ENCODE assay signal across 15 cellular contexts in the genomic region with DNA sequence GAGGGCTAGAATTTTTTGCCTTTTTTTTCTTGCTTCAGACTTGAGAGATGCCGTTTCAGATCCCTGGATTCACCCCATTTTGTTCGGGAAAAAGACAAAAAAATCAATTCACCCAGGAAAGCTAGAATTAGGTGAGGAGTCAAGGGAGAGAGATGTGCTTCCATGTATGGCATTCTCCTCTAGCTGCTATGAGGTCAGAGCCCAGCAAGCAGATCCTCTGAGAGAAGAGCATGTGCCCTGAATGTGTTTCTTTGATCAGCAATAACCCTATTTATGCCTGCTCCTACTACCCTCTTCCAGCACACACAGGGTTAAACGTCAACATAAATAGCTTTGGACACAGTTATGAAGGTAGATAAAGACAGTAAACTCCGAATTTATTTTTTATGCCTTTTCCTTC. TPM values are rescaled to one million over a fixed set of nuclear protein-coding genes. Genes with fewer than 3 reads are reported as not detected.
DNase-seq lines count a peak whose midpoint lies in the region; ATAC-seq and TF ChIP-seq lines count a peak whose summit lies in the region.
"Had no signal": no experiment of that assay in that cellular context is flagged by ENCODE, and none has a peak within 500 bp of the region (broad histone marks: within the 10 kb centered on the region; RNA-seq: fewer than 3 reads in every experiment).

No MANE protein-coding gene starts in this region.

- H3K4me1 ChIP-seq in cardiac muscle cell (ENCODE audit: low read depth) = peaks cover 5% of the 10 kb centered on the region
- peaks cover 2% of the 10 kb centered on the region for H3K4me1 ChIP-seq in right cardiac atrium (ENCODE audit: control insufficient read depth, insufficient read depth, low read length)

- peaks cover 6% of the 10 kb centered on the region for H3K9me3 Mint-ChIP-seq in activated T-helper 2 cell treated with anti-CD3 and anti-CD28 coated beads, Interferon-gamma antibody, Interleukin-2, Interleukin-4, amounts not matched to agents 10 μg/mL and 5 μg/mL and 100 μg/mL, durations not matched to agents 14 hours and 24 hours and 36 hours
- H3K9me3 Mint-ChIP-seq: CD4-positive, CD25-positive, alpha-beta regulatory T cell had no signal

- H3K27ac ChIP-seq in cardiac muscle cell (peak overlapping the region; percentile 64), right cardiac atrium (ENCODE audit: low read length) (no peak overlapping the region)

- H3K9me3 ChIP-seq in cardiac muscle cell (ENCODE audit: low read depth) (no peaks in the 10 kb centered on the region), right cardiac atrium (ENCODE audit: control insufficient read depth, low read length) (no peaks in the 10 kb centered on the region)

- peak; percentile 52 to 75 for ATAC-seq in right cardiac atrium
- no peak for ATAC-seq in GM21717 (IDR thresholded peaks at IDR 0.05; ENCODE audit: unreplicated experiment)

- H3K27me3 Mint-ChIP-seq in activated T-helper 2 cell treated with anti-CD3 and anti-CD28 coated beads, Interferon-gamma antibody, Interleukin-2, Interleukin-4, amounts not matched to agents 10 μg/mL and 5 μg/mL and 100 μg/mL, durations not matched to agents 14 hours and 24 hours and 36 hours (ENCODE audit: low read depth) = no peaks in the 10 kb centered on the region
- H3K27me3 Mint-ChIP-seq: CD4-positive, CD25-positive, alpha-beta regulatory T cell had no signal

- H3K36me3 Mint-ChIP-seq in activated T-helper 2 cell treated with anti-CD3 and anti-CD28 coated beads, Interferon-gamma antibody, Interleukin-2, Interleukin-4, amounts not matched to agents 10 μg/mL and 5 μg/mL and 100 μg/mL, durations not matched to agents 14 hours and 24 hours and 36 hours (ENCODE audit: low read depth) = peaks cover 87% of the 10 kb centered on the region

- DNase-seq in cardiac muscle cell (ENCODE audit: low read depth in 1 of 2, low spot score in 1 of 2) = no peak
- DNase-seq in cardiac septum (ENCODE audit: low spot score) = no peak
- no peak for DNase-seq in activated T-helper 2 cell treated with anti-CD3 and anti-CD28 coated beads, Interferon-gamma antibody, Interleukin-2, Interleukin-4, amounts not matched to agents 10 μg/mL and 5 μg/mL and 100 μg/mL, durations not matched to agents 14 hours and 24 hours and 36 hours (ENCODE audit: low spot score)
- DNase-seq in right cardiac atrium = no peak
- DNase-seq in occipital lobe (lab: John Stamatoyannopoulos, UW) = no peak
- DNase-seq in NAMALWA (ENCODE audit: low spot score) = no peak
- DNase-seq: ACHN; CD4-positive, CD25-positive, alpha-beta regulatory T cell; DMS53; GOT3; NCI-H1417; NCI-H1930; NCI-H2171; NCI-H774 had no signal

- H3K4me3 ChIP-seq in cardiac muscle cell = no peak overlapping the region
- no peak overlapping the region for H3K4me3 ChIP-seq in right cardiac atrium (ENCODE audit: low read length)

- intact Hi-C loops in cardiac septum (cut with DNase I) (no loop called here), right cardiac atrium (cut with DNase I) (loop anchor here (5.0 to 10.0 kb wide), 2 partner anchors 50 to 52 kb away; a partner anchor contains a TSS)
- intact Hi-C loops in activated T-helper 2 cell treated with anti-CD3 and anti-CD28 coated beads, Interferon-gamma antibody, Interleukin-2, Interleukin-4, amounts not matched to agents 10 μg/mL and 5 μg/mL and 100 μg/mL, durations not matched to agents 14 hours and 24 hours and 36 hours (cut with micrococcal nuclease) = no loop called here

- H3K27ac Mint-ChIP-seq in activated T-helper 2 cell treated with anti-CD3 and anti-CD28 coated beads, Interferon-gamma antibody, Interleukin-2, Interleukin-4, amounts not matched to agents 10 μg/mL and 5 μg/mL and 100 μg/mL, durations not matched to agents 14 hours and 24 hours and 36 hours = peak overlapping the region; percentile 24

- no peak for TF ChIP-seq CTCF in cardiac muscle cell (IDR thresholded peaks at IDR 0.05; ENCODE audit: low read depth, low read length)

- WGBS in right cardiac atrium = 78% methylated on average over 4 of the region's 4 CpGs

- no peaks in the 10 kb centered on the region for H3K36me3 ChIP-seq in cardiac muscle cell

- peaks cover 67% of the 10 kb centered on the region for H3K4me1 Mint-ChIP-seq in activated T-helper 2 cell treated with anti-CD3 and anti-CD28 coated beads, Interferon-gamma antibody, Interleukin-2, Interleukin-4, amounts not matched to agents 10 μg/mL and 5 μg/mL and 100 μg/mL, durations not matched to agents 14 hours and 24 hours and 36 hours (ENCODE audit: low read depth)

- no peak overlapping the region for H3K4me3 Mint-ChIP-seq in activated T-helper 2 cell treated with anti-CD3 and anti-CD28 coated beads, Interferon-gamma antibody, Interleukin-2, Interleukin-4, amounts not matched to agents 10 μg/mL and 5 μg/mL and 100 μg/mL, durations not matched to agents 14 hours and 24 hours and 36 hours (ENCODE audit: low read depth)
- H3K4me3 Mint-ChIP-seq: CD4-positive, CD25-positive, alpha-beta regulatory T cell had no signal

- H3K27me3 ChIP-seq in cardiac muscle cell (no peaks in the 10 kb centered on the region), right cardiac atrium (ENCODE audit: control insufficient read depth, insufficient read depth) (no peaks in the 10 kb centered on the region)

RNA-seq across cellular contexts. Expression of a gene that starts 53.6 kb away (rescaled TPM):
- total RNA-seq in cardiac muscle cell (24.2 and 26.8 TPM in 2 replicates), cardiac septum (26.9 TPM), right cardiac atrium (10 to 100 TPM; 37.6 to 48.7 (median 41.6) TPM), occipital lobe (84.1 TPM)
- polyA plus RNA-seq in cardiac muscle cell (37.3 and 43.5 TPM in 2 replicates), right cardiac atrium (29.0 TPM)
- 227 and 231 TPM in 2 replicates for total RNA-seq in activated T-helper 2 cell treated with anti-CD3 and anti-CD28 coated beads, Interferon-gamma antibody, Interleukin-2, Interleukin-4, amounts not matched to agents 10 μg/mL and 5 μg/mL and 100 μg/mL, durations not matched to agents 14 hours and 24 hours and 36 hours

Comparison
In these comparisons a context has a peak if more than half of its experiments do, and no peak if none do; other contexts are left out.
1. intact Hi-C loops: an anchor here in right cardiac atrium (5.0 to 10.0 kb wide); none called in cardiac septum and activated T-helper 2 cell treated with anti-CD3 and anti-CD28 coated beads, Interferon-gamma antibody, Interleukin-2, Interleukin-4, amounts not matched to agents 10 μg/mL and 5 μg/mL and 100 μg/mL, durations not matched to agents 14 hours and 24 hours and 36 hours.